9 cellular contexts compared by ENCODE assay signal in the genomic region with DNA sequence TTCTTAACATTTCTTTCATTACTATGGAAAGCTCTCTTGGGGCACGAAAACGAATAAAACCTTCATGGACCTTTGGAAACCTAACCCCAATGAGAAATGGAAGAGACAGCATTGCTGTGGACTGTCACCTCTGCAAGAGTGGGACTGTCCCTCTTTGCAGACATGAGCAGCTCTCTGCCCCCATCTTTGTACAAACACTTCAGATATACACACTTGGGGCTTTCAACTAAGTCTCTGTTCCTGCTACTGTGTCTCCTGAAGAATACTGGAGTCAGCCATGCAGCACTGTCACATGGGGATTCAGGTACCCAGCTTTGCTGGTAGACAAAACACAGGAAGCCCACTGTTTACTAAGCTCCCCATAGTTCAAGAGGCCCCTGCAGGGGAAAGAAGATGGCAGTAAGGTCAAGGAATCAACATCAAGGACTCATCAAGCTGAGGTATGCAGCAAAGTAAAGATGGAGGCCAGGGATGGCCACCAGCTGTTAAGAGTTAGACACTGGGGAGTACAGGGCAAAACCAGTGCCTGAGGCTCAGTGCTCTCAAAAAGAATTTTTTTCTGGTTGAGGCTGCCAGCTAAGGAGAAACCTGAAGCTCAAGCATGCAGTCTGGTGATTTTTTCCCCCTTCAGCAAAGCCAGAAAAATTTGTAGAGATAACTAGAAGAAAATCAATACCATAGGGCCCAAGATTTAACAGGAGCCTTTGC. TPM values are rescaled to one million over a fixed set of nuclear protein-coding genes. Genes with fewer than 3 reads are reported as not detected.
DNase-seq lines count a peak whose midpoint lies in the region; ATAC-seq and TF ChIP-seq lines count a peak whose summit lies in the region.
"Not testable (repeated sequence)": the region's sequence is repeated elsewhere in the genome, so short reads cannot be mapped to it uniquely, and the experiment has no call there.
"Had no signal": no experiment of that assay in that cellular context is flagged by ENCODE, and none has a peak within 500 bp of the region (broad histone marks: within the 10 kb centered on the region; RNA-seq: fewer than 3 reads in every experiment).

No MANE protein-coding gene starts in this region.

- H3K23ac ChIP-seq in H9 (ENCODE audit: insufficient read length, low read depth, low read length): not testable (repeated sequence)

- not testable (repeated sequence) for H4K20me1 ChIP-seq in H9 (ENCODE audit: control insufficient read depth, insufficient read depth, insufficient read length); OCI-LY7 (ENCODE audit: insufficient read depth, low read length)

- not testable (repeated sequence) for H3K36me3 ChIP-seq in OCI-LY7 (ENCODE audit: insufficient read depth, low read length); adipocyte (ENCODE audit: control insufficient read depth, insufficient read depth, low read length, severe bottlenecking)

- TF ChIP-seq CTCF in H9 (conservative IDR thresholded peaks at IDR 0.05); OCI-LY7 (conservative IDR thresholded peaks at IDR 0.05; ENCODE audit: low read length); WTC11 (IDR thresholded peaks at IDR 0.05): not testable (repeated sequence)

- not testable (repeated sequence) for H4K91ac ChIP-seq in H9 (ENCODE audit: insufficient read length, low read depth, low read length)

- H3K9me2 ChIP-seq in OCI-LY7 (ENCODE audit: insufficient read depth, low read length): not testable (repeated sequence)

- H4K8ac ChIP-seq in H9 (replicated peaks; ENCODE audit: insufficient read length, low read depth, low read length): not testable (repeated sequence)

- not testable (repeated sequence) for H3K56ac ChIP-seq in H9 (ENCODE audit: insufficient read length, low read depth, low read length)

- H2BK15ac ChIP-seq in H9 (ENCODE audit: low read depth, low read length): not testable (repeated sequence)

- not testable (repeated sequence) for H3K4me3 ChIP-seq in OCI-LY7 (ENCODE audit: low read depth, low read length, poor library complexity, severe bottlenecking); adipocyte (ENCODE audit: low read length)

- WGBS in H9 (ENCODE audit: extremely low coverage, insufficient read length, low lambda C conversion rate): no CpG with 5 or more reads among the region's 2 CpGs

- not testable (repeated sequence) for H2BK120ac ChIP-seq in H9 (ENCODE audit: low read depth, low read length, poor library complexity, severe bottlenecking)

- BruUV-seq in OCI-LY7 (replicated peaks; lab: Mats Ljungman, UMichigan): not testable (repeated sequence)

- H3K4me1 Mint-ChIP-seq in H9, WTC11: not testable (repeated sequence)

- not testable (repeated sequence) for H3K79me2 ChIP-seq in H9 (ENCODE audit: insufficient read depth, low read length); OCI-LY7 (ENCODE audit: insufficient read depth, low read depth, low read length)

- H3K27me3 Mint-ChIP-seq in H9 (ENCODE audit: low read depth); WTC11 (ENCODE audit: low read depth): not testable (repeated sequence)

- H2AK5ac ChIP-seq in H9 (ENCODE audit: insufficient read length, low read length): not testable (repeated sequence)

- peak; percentile 0 for DNase-seq in CD1c-positive myeloid dendritic cell (ENCODE audit: extremely low spot score)
- DNase-seq in H9: peak; percentile 23
- DNase-seq in OCI-LY7 (ENCODE audit: low spot score): peak; percentile 5
- DNase-seq in WTC11 (ENCODE audit: low spot score); stimulated activated naive CD8-positive, alpha-beta T cell treated with anti-CD3 and anti-CD28 coated beads, Interleukin-15, Interleukin-2, amounts not matched to agents 100 U/mL and 50 U/mL, for 24 hours: not testable (repeated sequence)
- DNase-seq in adipocyte (ENCODE audit: low read depth): peak; percentile 7
- peak; percentile 0 for DNase-seq in iPS DF 4.7 (ENCODE audit: extremely low read depth, low spot score)
- peak; percentile 2 for DNase-seq in retina

- H3K9me3 Mint-ChIP-seq in H9, WTC11: not testable (repeated sequence)

- H2BK20ac ChIP-seq in H9 (ENCODE audit: low read depth, low read length, poor library complexity, severe bottlenecking): not testable (repeated sequence)

- intact Hi-C loops in OCI-LY7 (cut with micrococcal nuclease; ENCODE audit: unreplicated experiment): not testable (repeated sequence)

- H3K14ac ChIP-seq in H9 (ENCODE audit: insufficient read depth, low read length): not testable (repeated sequence)

- H2AFZ ChIP-seq in H9 (ENCODE audit: low read length); OCI-LY7 (ENCODE audit: low read length): not testable (repeated sequence)

- not testable (repeated sequence) for H3K27me3 ChIP-seq in H9 (ENCODE audit: insufficient read depth, low read length); adipocyte (replicated peaks; ENCODE audit: control insufficient read depth, insufficient read depth, low read length)

- not testable (repeated sequence) for H3K4me1 ChIP-seq in H9 (ENCODE audit: insufficient read depth, low read length); OCI-LY7 (ENCODE audit: insufficient read depth, low read length, poor library complexity, severe bottlenecking); adipocyte (ENCODE audit: control insufficient read depth, insufficient read depth, low read length)

- H3K27ac Mint-ChIP-seq in H9, WTC11: not testable (repeated sequence)

- H3K27ac ChIP-seq in H9 (ENCODE audit: insufficient read length, low read depth, low read length); OCI-LY7 (ENCODE audit: low read depth, low read length, poor library complexity, severe bottlenecking): not testable (repeated sequence)

- not testable (repeated sequence) for H3K4ac ChIP-seq in H9 (ENCODE audit: low read depth, low read length)

- H2BK5ac ChIP-seq in H9 (ENCODE audit: insufficient read length, low read length): not testable (repeated sequence)

- H2BK12ac ChIP-seq in H9 (ENCODE audit: insufficient read length, low read depth, low read length): not testable (repeated sequence)

- not testable (repeated sequence) for H3K79me1 ChIP-seq in H9 (ENCODE audit: insufficient read depth, low read depth, low read length, poor library complexity, severe bottlenecking)

- H3K4me2 ChIP-seq in H9 (ENCODE audit: insufficient read depth, insufficient read length, low read length); OCI-LY7 (ENCODE audit: low read length): not testable (repeated sequence)

- POLR2A ChIA-PET in OCI-LY7 (lab: Charles Lee); WTC11 (lab: Charles Lee): not testable (repeated sequence)

- CTCF ChIA-PET in OCI-LY7 (lab: Charles Lee; ENCODE audit: unreplicated experiment); WTC11 (lab: Charles Lee): not testable (repeated sequence)

- not testable (repeated sequence) for H3K9ac ChIP-seq in H9 (ENCODE audit: extremely low read depth, insufficient read length, low read length); adipocyte (ENCODE audit: low read length)

- H3K36me3 Mint-ChIP-seq in H9 (ENCODE audit: insufficient read depth in 1 of 3, low read depth in 3 of 3); WTC11: not testable (repeated sequence)

- H3K9me3 ChIP-seq in H9 (ENCODE audit: control insufficient read depth, low read depth, low read length); OCI-LY7 (ENCODE audit: low read length); adipocyte (ENCODE audit: control insufficient read depth, low read length): not testable (repeated sequence)

- H3K23me2 ChIP-seq in H9 (ENCODE audit: insufficient read length, low read depth, low read length, poor library complexity, severe bottlenecking): not testable (repeated sequence)

- peak; percentile 46 for ATAC-seq in WTC11
- peak; percentile 28 for ATAC-seq in stimulated activated naive CD8-positive, alpha-beta T cell treated with anti-CD3 and anti-CD28 coated beads, Interleukin-15, Interleukin-2, amounts not matched to agents 100 U/mL and 50 U/mL, for 24 hours

- not testable (repeated sequence) for H4K5ac ChIP-seq in H9 (ENCODE audit: insufficient read length, low read depth, low read length)

- not testable (repeated sequence) for H3T11ph ChIP-seq in H9 (ENCODE audit: low read length)

- H3K18ac ChIP-seq in H9 (ENCODE audit: insufficient read length, low read depth, low read length): not testable (repeated sequence)

- not testable (repeated sequence) for H3K4me3 Mint-ChIP-seq in H9, WTC11

RNA-seq across cellular contexts. Expression of gene SRGAP2B, which starts 31.0 kb away (rescaled TPM):
- 19.5 and 23.5 TPM in 2 replicates for total RNA-seq in H9 (2021)
- 17.7 and 22.1 TPM in 2 replicates for total RNA-seq in OCI-LY7 (2014; rRNA removed; shearing (Covaris generic))
- total RNA-seq in OCI-LY7 (2022): 36.5 and 46.7 TPM in 2 replicates
- total RNA-seq in WTC11 (2021): 48.4 to 64.8 TPM (median 48.7 TPM) in 3 replicates

RNA-seq across cellular contexts. Expression of gene FAM72D, which starts 31.7 kb away (rescaled TPM):
- total RNA-seq in H9 (2021): 4.8 and 6.0 TPM in 2 replicates
- 14.4 and 21.3 TPM in 2 replicates for total RNA-seq in OCI-LY7 (2014; rRNA removed; shearing (Covaris generic))
- total RNA-seq in OCI-LY7 (2022): 44.5 and 58.9 TPM in 2 replicates
- 12.8 to 14.3 TPM (median 12.9 TPM) in 3 replicates for total RNA-seq in WTC11 (2021)
- total RNA-seq: CD4-positive, CD25-positive, alpha-beta regulatory T cell had no signal
